ENCODE assay signal across 8 cellular contexts in the genomic region with DNA sequence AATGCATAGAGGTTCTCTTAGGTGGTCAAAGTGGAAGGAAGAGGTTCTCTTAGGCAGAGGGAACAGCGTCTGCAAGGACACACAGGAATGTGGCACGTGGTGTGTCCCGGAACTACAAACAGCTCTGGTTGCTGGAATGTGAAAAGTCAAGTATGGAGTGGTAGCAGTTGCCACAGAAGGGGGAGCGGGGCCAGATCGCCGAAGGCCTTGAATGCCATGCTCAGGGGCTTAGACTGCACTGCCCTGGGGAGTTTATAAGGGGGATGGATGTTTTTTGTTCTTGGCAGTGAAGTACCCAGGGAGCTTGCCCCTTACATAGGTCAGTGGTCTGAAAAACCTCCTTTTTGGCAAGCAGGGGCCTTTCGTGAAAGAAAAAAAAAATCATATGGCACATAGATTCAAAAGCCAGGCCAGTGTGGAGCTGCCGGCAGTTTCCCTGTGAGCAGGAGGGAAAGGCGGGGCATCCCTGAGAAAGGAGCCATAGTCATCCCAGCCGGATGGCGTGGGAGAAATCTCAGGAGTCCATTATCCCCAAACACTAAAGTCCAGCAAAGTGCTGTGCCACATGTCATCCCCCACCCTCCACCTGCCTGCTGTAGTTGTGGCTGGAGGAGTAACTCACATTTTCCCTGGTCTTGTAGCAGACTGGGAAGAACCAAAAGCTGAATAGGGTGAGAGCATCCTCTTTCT. TPM values are rescaled to one million over a fixed set of nuclear protein-coding genes. Genes with fewer than 3 reads are reported as not detected.
DNase-seq lines count a peak whose midpoint lies in the region; ATAC-seq and TF ChIP-seq lines count a peak whose summit lies in the region.

No MANE protein-coding gene starts in this region.

- H3K4me3 Mint-ChIP-seq in activated T-cell treated with anti-CD3 and anti-CD28 coated beads, Interleukin-2, amount 50 U/mL, for 4 hours = peak overlapping the region; percentile 75
- H3K4me3 Mint-ChIP-seq in activated naive CD8-positive, alpha-beta T cell treated with anti-CD3 and anti-CD28 coated beads, Interleukin-2, amount 10 ng/mL, durations not matched to agents 7 days and 5 days = peak overlapping the region; percentile 64

- no peaks in the 10 kb centered on the region for H3K27me3 ChIP-seq in tibial nerve

- peaks cover 15% of the 10 kb centered on the region for H3K4me1 Mint-ChIP-seq in activated T-cell treated with anti-CD3 and anti-CD28 coated beads, Interleukin-2, amount 50 U/mL, for 4 hours (ENCODE audit: low read depth)
- H3K4me1 Mint-ChIP-seq in activated naive CD8-positive, alpha-beta T cell treated with anti-CD3 and anti-CD28 coated beads, Interleukin-2, amount 10 ng/mL, durations not matched to agents 7 days and 5 days = peaks cover 8% of the 10 kb centered on the region

- no peaks in the 10 kb centered on the region for H3K27me3 Mint-ChIP-seq in activated T-cell treated with anti-CD3 and anti-CD28 coated beads, Interleukin-2, amount 50 U/mL, for 4 hours (ENCODE audit: low read depth)
- no peaks in the 10 kb centered on the region for H3K27me3 Mint-ChIP-seq in activated naive CD8-positive, alpha-beta T cell treated with anti-CD3 and anti-CD28 coated beads, Interleukin-2, amount 10 ng/mL, durations not matched to agents 7 days and 5 days

- H3K36me3 ChIP-seq in tibial nerve = no peaks in the 10 kb centered on the region

- 77 to 80% methylated on average over 11 of the region's 11 CpGs for WGBS in tibial nerve, 2 donors

- no peaks in the 10 kb centered on the region for H3K36me3 Mint-ChIP-seq in activated T-cell treated with anti-CD3 and anti-CD28 coated beads, Interleukin-2, amount 50 U/mL, for 4 hours (ENCODE audit: insufficient read depth)
- H3K36me3 Mint-ChIP-seq in activated naive CD8-positive, alpha-beta T cell treated with anti-CD3 and anti-CD28 coated beads, Interleukin-2, amount 10 ng/mL, durations not matched to agents 7 days and 5 days = no peaks in the 10 kb centered on the region

- H3K27ac ChIP-seq in tibial nerve = no peak overlapping the region

- no peak for TF ChIP-seq POLR2A in tibial nerve (IDR thresholded peaks at IDR 0.05)

- ATAC-seq in activated T-cell treated with anti-CD3 and anti-CD28 coated beads, Interleukin-2, amount 50 U/mL, for 4 hours = no peak
- no peak for ATAC-seq in activated naive CD8-positive, alpha-beta T cell treated with anti-CD3 and anti-CD28 coated beads, Interleukin-2, amount 10 ng/mL, durations not matched to agents 7 days and 5 days (ENCODE audit: low read depth)
- ATAC-seq in HG03175 (IDR thresholded peaks at IDR 0.05; ENCODE audit: unreplicated experiment) = no peak
- ATAC-seq in HG02571 (IDR thresholded peaks at IDR 0.05; ENCODE audit: unreplicated experiment) = no peak

- H3K9me3 Mint-ChIP-seq in activated T-cell treated with anti-CD3 and anti-CD28 coated beads, Interleukin-2, amount 50 U/mL, for 4 hours = no peaks in the 10 kb centered on the region
- H3K9me3 Mint-ChIP-seq in activated naive CD8-positive, alpha-beta T cell treated with anti-CD3 and anti-CD28 coated beads, Interleukin-2, amount 10 ng/mL, durations not matched to agents 7 days and 5 days = no peaks in the 10 kb centered on the region

- DNase-seq in activated T-cell treated with anti-CD3 and anti-CD28 coated beads, Interleukin-2, amount 50 U/mL, for 4 hours = no peak
- DNase-seq in activated T-cell treated with anti-CD3 and anti-CD28 coated beads, Interleukin-2, amount 50 U/mL, for 1 hour = no peak
- DNase-seq in activated naive CD8-positive, alpha-beta T cell treated with anti-CD3 and anti-CD28 coated beads, Interleukin-2, amount 10 ng/mL, durations not matched to agents 7 days and 5 days = no peak
- DNase-seq in left kidney (ENCODE audit: low read depth, low spot score) = peak; percentile 52
- no peak for DNase-seq in tibial nerve (ENCODE audit: low spot score in 2 of 2)
- DNase-seq in C1 segment of cervical spinal cord (lab: John Stamatoyannopoulos, UW) = no peak

- H3K27ac Mint-ChIP-seq in activated naive CD8-positive, alpha-beta T cell treated with anti-CD3 and anti-CD28 coated beads, Interleukin-2, amount 10 ng/mL, durations not matched to agents 7 days and 5 days = peak overlapping the region; percentile 20

- peaks cover 0 to 16% (median 0%) of the 10 kb centered on the region in 4 donors for H3K4me1 ChIP-seq in tibial nerve

- POLR2A ChIA-PET in activated naive CD8-positive, alpha-beta T cell treated with anti-CD3 and anti-CD28 coated beads, Interleukin-2, amount 10 ng/mL, durations not matched to agents 7 days and 5 days (lab: Charles Lee) = interaction anchor here (1.0 to 1.6 kb wide), 2 partner anchors 112 to 184 kb away, joined by 4 to 5 read pairs; no protein-coding TSS in a partner anchor

- H3K9me3 ChIP-seq in tibial nerve = no peaks in the 10 kb centered on the region

- TF ChIP-seq EP300 in tibial nerve (IDR thresholded peaks at IDR 0.05) = no peak

- H3K4me3 ChIP-seq in tibial nerve = peak overlapping the region; percentile 56 to 90 (median 74)

- no peak for TF ChIP-seq CTCF in tibial nerve (IDR thresholded peaks at IDR 0.05)

RNA-seq across cellular contexts. Expression of a gene that starts 45.4 kb away (rescaled TPM):
- total RNA-seq in activated T-cell treated with anti-CD3 and anti-CD28 coated beads, Interleukin-2, amount 50 U/mL, for 4 hours = 100 to 1,000 TPM in 1 of 3 donors, 10 to 100 TPM in 2; 98.0 to 104 (median 99.4) TPM
- 10 to 100 TPM; 61.2 to 62.7 TPM for total RNA-seq in activated naive CD8-positive, alpha-beta T cell treated with anti-CD3 and anti-CD28 coated beads, Interleukin-2, amount 10 ng/mL, durations not matched to agents 7 days and 5 days
- total RNA-seq in tibial nerve = 10 to 100 TPM; 22.2 to 35.4 (median 27.4) TPM
